In the genomic region with DNA sequence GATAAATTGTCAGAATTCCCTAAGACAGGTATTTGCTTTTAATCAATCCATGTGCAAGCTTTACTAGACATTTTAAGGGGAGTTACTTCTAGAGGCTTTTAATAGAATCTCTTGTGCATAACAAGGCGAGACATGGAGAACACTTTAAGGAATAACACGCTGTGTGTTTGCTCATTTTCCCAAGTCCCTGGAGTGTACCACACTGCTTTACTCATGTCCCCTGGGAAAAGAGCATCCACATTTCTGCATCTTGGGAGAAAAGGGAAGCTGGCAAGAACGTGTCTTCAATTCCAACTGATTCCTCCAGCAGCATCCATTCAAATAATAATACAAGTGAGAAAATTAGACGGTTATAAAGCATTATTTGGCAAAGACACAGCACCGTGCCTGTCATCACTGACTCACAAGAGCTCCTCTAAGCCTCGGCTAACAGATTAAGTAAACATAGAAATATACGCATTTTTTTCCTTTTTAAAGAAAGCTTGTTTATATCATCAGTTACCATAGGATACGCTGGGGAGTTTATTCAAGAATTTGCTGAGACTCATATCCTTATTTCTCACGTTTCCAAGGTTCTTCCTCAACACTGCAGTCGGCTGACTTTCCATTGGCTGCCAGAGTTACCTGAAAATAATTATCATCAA, we compare ENCODE assay signal across 11 cellular contexts.
DNase-seq lines count a peak whose midpoint lies in the region; ATAC-seq, FAIRE-seq and TF ChIP-seq lines count a peak whose summit lies in the region.
"Had no signal": no experiment of that assay in that cellular context is flagged by ENCODE, and none has a peak within 500 bp of the region (broad histone marks: within the 10 kb centered on the region; RNA-seq: fewer than 3 reads in every experiment).

No MANE protein-coding gene starts in this region.

- H3K27ac Mint-ChIP-seq in endodermal cell, result no peak overlapping the region

- H3K4me1 Mint-ChIP-seq in endodermal cell, result peaks cover under 1% of the 10 kb centered on the region

- peak; percentile 59 to 87 (median 82) for ATAC-seq in pancreas
- ATAC-seq in GM18909 (IDR thresholded peaks at IDR 0.05; ENCODE audit: poor library complexity, unreplicated experiment), result no peak
- ATAC-seq: activated T-cell treated with anti-CD3 and anti-CD28 coated beads, Interleukin-2, amount 50 U/mL, for 4 hours had no signal

- H3K27me3 ChIP-seq in endocrine pancreas (ENCODE audit: control insufficient read depth, insufficient read depth, low read length), result no peaks in the 10 kb centered on the region
- H3K27me3 ChIP-seq in pancreas, result no peaks in the 10 kb centered on the region
- no peaks in the 10 kb centered on the region for H3K27me3 ChIP-seq in endodermal cell (ENCODE audit: control insufficient read depth, insufficient read depth, low read length, poor library complexity, severe bottlenecking)
- H3K27me3 ChIP-seq: thyroid gland had no signal

- H3K4me1 ChIP-seq in endocrine pancreas (ENCODE audit: control insufficient read depth, insufficient read depth, low read length) (peaks cover 14% of the 10 kb centered on the region), pancreas (peaks cover 9 to 33% (median 29%) of the 10 kb centered on the region in 3 donors), kidney (ENCODE audit: control insufficient read depth in 1 of 2, insufficient read depth in 1 of 2, low read depth in 1 of 2, low read length in 2 of 2) (no peaks in the 10 kb centered on the region), endodermal cell (ENCODE audit: control insufficient read depth, insufficient read depth, low read length) (peaks cover under 1% of the 10 kb centered on the region)
- H3K4me1 ChIP-seq: thyroid gland had no signal

- peak overlapping the region in 2 of 4 donors; percentile 3 to 37 for H3K27ac ChIP-seq in pancreas
- no peak overlapping the region for H3K27ac ChIP-seq in kidney (ENCODE audit: low read depth in 2 of 2, low read length in 2 of 2)
- no peak overlapping the region for H3K27ac ChIP-seq in endodermal cell (ENCODE audit: low read depth, low read length)
- H3K27ac ChIP-seq: thyroid gland had no signal

- H3K9ac ChIP-seq in endocrine pancreas (ENCODE audit: control insufficient read depth, insufficient read depth, low read length) (no peak overlapping the region), kidney (ENCODE audit: low read length in 2 of 2) (no peak overlapping the region), endodermal cell (ENCODE audit: extremely low read depth, low read length, poor library complexity, severe bottlenecking) (no peak overlapping the region)

- H3K4me3 Mint-ChIP-seq in endodermal cell, result no peak overlapping the region
- H3K4me3 Mint-ChIP-seq: activated T-cell treated with anti-CD3 and anti-CD28 coated beads, Interleukin-2, amount 50 U/mL, for 4 hours had no signal

- no peaks in the 10 kb centered on the region for H3K36me3 Mint-ChIP-seq in endodermal cell (ENCODE audit: low read depth)

- WGBS in pancreas, 2 donors, result 47 to 49% methylated on average over 10 of the region's 10 CpGs
- WGBS in endodermal cell (ENCODE audit: insufficient coverage in 1 of 2, insufficient read length in 1 of 2), 2 experiments, result 86 to 90% methylated on average over 6 to 10 of the region's 10 CpGs

- no peaks in the 10 kb centered on the region for H3K27me3 Mint-ChIP-seq in endodermal cell (ENCODE audit: insufficient read depth)

- H3K36me3 ChIP-seq in endocrine pancreas (ENCODE audit: control insufficient read depth, insufficient read depth, low read length) (no peaks in the 10 kb centered on the region), pancreas (no peaks in the 10 kb centered on the region), kidney (ENCODE audit: control insufficient read depth in 1 of 2, insufficient read depth in 2 of 2, low read length in 2 of 2) (no peaks in the 10 kb centered on the region), endodermal cell (ENCODE audit: control insufficient read depth, insufficient read depth, low read length) (no peaks in the 10 kb centered on the region)
- H3K36me3 ChIP-seq: thyroid gland had no signal

- peak; percentile 39 for DNase-seq in DMS79 treated with DMSO at 0.1 percent for 48 hours (lab: John Stamatoyannopoulos, UW)
- DNase-seq in NCI-H446 treated with DMSO at 0.1 percent for 48 hours (lab: John Stamatoyannopoulos, UW), result peak; percentile 20
- DNase-seq in pancreas, result peak in 1 of 6 donors; percentile 35
- no peak for DNase-seq in kidney
- DNase-seq in endodermal cell, result no peak
- no peak for DNase-seq in NCI-H1694 treated with DMSO at 0.1 percent for 48 hours (lab: John Stamatoyannopoulos, UW)
- DNase-seq: activated T-cell treated with anti-CD3 and anti-CD28 coated beads, Interleukin-2, amount 50 U/mL, for 4 hours; cortex of kidney; thyroid gland had no signal

- no peaks in the 10 kb centered on the region for H3K9me3 Mint-ChIP-seq in endodermal cell
- H3K9me3 Mint-ChIP-seq: activated T-cell treated with anti-CD3 and anti-CD28 coated beads, Interleukin-2, amount 50 U/mL, for 4 hours had no signal

- peak overlapping the region; percentile 35 for H3K4me3 ChIP-seq in endocrine pancreas (ENCODE audit: control insufficient read depth, insufficient read depth, low read length)
- H3K4me3 ChIP-seq in pancreas, result no peak overlapping the region
- no peak overlapping the region for H3K4me3 ChIP-seq in kidney (ENCODE audit: low read length in 2 of 2)
- H3K4me3 ChIP-seq in endodermal cell (ENCODE audit: low read length), result no peak overlapping the region
- H3K4me3 ChIP-seq: thyroid gland had no signal

- H3K9me3 ChIP-seq in endocrine pancreas (ENCODE audit: control insufficient read depth, low read length) (no peaks in the 10 kb centered on the region), pancreas (no peaks in the 10 kb centered on the region), kidney (ENCODE audit: control insufficient read depth in 1 of 2, low read length in 2 of 2) (no peaks in the 10 kb centered on the region), endodermal cell (ENCODE audit: control insufficient read depth, low read length) (no peaks in the 10 kb centered on the region)
- H3K9me3 ChIP-seq: thyroid gland had no signal

- TF ChIP-seq CTCF in pancreas (IDR thresholded peaks at IDR 0.05) (no peak), kidney (IDR thresholded peaks at IDR 0.05; ENCODE audit: borderline replicate concordance, extremely low read depth, insufficient read depth) (no peak), endodermal cell (conservative IDR thresholded peaks at IDR 0.05) (no peak)

- no peak for FAIRE-seq in pancreas (lab: Jason Lieb, UNC)
- FAIRE-seq in kidney (lab: Jason Lieb, UNC), result no peak

- intact Hi-C loops in pancreas (cut with DNase I) (no loop called here), kidney (cut with DNase I) (no loop called here)

Comparison
In these comparisons a context has a peak if more than half of its experiments do, and no peak if none do; other contexts are left out.
1. DNase-seq: peak in DMS79 treated with DMSO at 0.1 percent for 48 hours (single experiment) and NCI-H446 treated with DMSO at 0.1 percent for 48 hours (single experiment); none in kidney (single experiment), endodermal cell (single experiment) and NCI-H1694 treated with DMSO at 0.1 percent for 48 hours (single experiment).